In the genomic region with DNA sequence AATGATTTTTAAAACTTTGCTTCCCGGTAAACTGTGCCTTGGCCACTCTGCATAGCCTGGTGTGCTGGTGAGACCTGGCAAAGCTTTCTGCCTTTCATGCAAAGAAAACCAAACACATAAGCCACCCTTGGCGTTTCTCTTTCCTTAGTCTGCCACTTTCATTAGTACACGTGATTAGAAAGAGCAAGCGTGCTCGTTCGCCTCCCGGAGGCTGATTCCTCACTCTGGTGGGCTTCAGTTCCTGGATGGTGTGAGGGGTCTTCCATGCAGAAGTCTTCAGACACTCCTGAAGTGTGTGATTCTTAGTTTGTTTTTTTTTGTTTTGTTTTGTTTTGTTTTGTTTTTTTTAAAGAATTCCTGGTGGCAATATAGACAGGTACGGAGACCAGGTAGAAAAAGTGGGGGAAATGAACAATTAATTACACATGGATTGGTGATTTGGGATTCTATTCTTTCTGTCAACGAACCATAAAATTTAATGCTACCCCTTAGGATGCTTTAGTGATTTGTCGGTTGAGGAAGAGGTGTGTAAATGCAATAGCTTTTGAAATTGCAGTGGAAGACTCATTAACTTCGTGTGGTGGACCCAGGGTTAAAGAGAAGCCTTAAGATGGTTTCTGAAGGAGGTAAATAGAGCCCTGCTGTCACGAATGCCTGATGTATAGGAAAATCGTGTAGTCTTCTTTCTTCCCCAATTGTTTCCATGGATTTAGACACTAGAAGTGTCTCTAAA, we compare ENCODE assay signal across 8 cellular contexts. TPM values are rescaled to one million over a fixed set of nuclear protein-coding genes. Genes with fewer than 3 reads are reported as not detected.
DNase-seq lines count a peak whose midpoint lies in the region; ATAC-seq lines count a peak whose summit lies in the region.

No MANE protein-coding gene starts in this region.

- peaks cover 66% of the 10 kb centered on the region for H3K4me1 Mint-ChIP-seq in activated naive CD4-positive, alpha-beta T cell treated with anti-CD3 and anti-CD28 coated beads, Interleukin-2, amount 50 U/mL, for 24 hours
- peaks cover 23 to 57% of the 10 kb centered on the region in 2 donors for H3K4me1 Mint-ChIP-seq in immature natural killer cell

- H3K9me3 Mint-ChIP-seq in activated naive CD4-positive, alpha-beta T cell treated with anti-CD3 and anti-CD28 coated beads, Interleukin-2, amount 50 U/mL, for 24 hours, result no peaks in the 10 kb centered on the region
- no peaks in the 10 kb centered on the region for H3K9me3 Mint-ChIP-seq in immature natural killer cell

- DNase-seq in GF-D8 (lab: John Stamatoyannopoulos, UW) (peak; percentile 12), immature natural killer cell (no peak), superior temporal gyrus (ENCODE audit: extremely low spot score) (peak; percentile 59), T-helper 9 cell (no peak)

- H3K27me3 Mint-ChIP-seq in activated naive CD4-positive, alpha-beta T cell treated with anti-CD3 and anti-CD28 coated beads, Interleukin-2, amount 50 U/mL, for 24 hours, result no peaks in the 10 kb centered on the region
- peaks cover 0 to 9% (median 5%) of the 10 kb centered on the region in 3 donors for H3K27me3 Mint-ChIP-seq in immature natural killer cell (ENCODE audit: low read depth in 3 of 3)

- peaks cover 7% of the 10 kb centered on the region for H3K9me3 ChIP-seq in KOPT-K1 (ENCODE audit: insufficient read depth, low read length, poor library complexity, severe bottlenecking)

- H3K27ac Mint-ChIP-seq in activated naive CD4-positive, alpha-beta T cell treated with anti-CD3 and anti-CD28 coated beads, Interleukin-2, amount 50 U/mL, for 24 hours, result peak overlapping the region; percentile 92
- peak overlapping the region in 5 of 6 donors; percentile 2 to 82 (median 75) for H3K27ac Mint-ChIP-seq in immature natural killer cell

- H3K27ac ChIP-seq in KOPT-K1 (ENCODE audit: low read depth, low read length, poor library complexity, severe bottlenecking), result peak overlapping the region; percentile 91

- no peaks in the 10 kb centered on the region; the same call in 1 of the 2 replicates for H3K36me3 ChIP-seq in KOPT-K1 (ENCODE audit: insufficient read depth, low read length)

- H3K36me3 Mint-ChIP-seq in activated naive CD4-positive, alpha-beta T cell treated with anti-CD3 and anti-CD28 coated beads, Interleukin-2, amount 50 U/mL, for 24 hours, result no peaks in the 10 kb centered on the region
- no peaks in the 10 kb centered on the region for H3K36me3 Mint-ChIP-seq in immature natural killer cell

- ATAC-seq in HG02840 (IDR thresholded peaks at IDR 0.05; ENCODE audit: low FRiP score, unreplicated experiment) (no peak), HG02973 (IDR thresholded peaks at IDR 0.05; ENCODE audit: unreplicated experiment) (no peak)

- H3K4me3 Mint-ChIP-seq in activated naive CD4-positive, alpha-beta T cell treated with anti-CD3 and anti-CD28 coated beads, Interleukin-2, amount 50 U/mL, for 24 hours, result peak overlapping the region; percentile 94
- peak overlapping the region; percentile 83 to 91 (median 86) for H3K4me3 Mint-ChIP-seq in immature natural killer cell

RNA-seq across cellular contexts. Expression of a gene that starts 2.1 kb away (rescaled TPM):
- 10 to 100 TPM; 18.5 to 30.0 (median 22.5) TPM for polyA plus RNA-seq in immature natural killer cell

Comparison
In these comparisons a context has a peak if more than half of its experiments do, and no peak if none do; other contexts are left out.
1. DNase-seq: peak in GF-D8 (single experiment) and superior temporal gyrus (single experiment); none in immature natural killer cell (0 of 3) and T-helper 9 cell (single experiment).